24 cellular contexts compared by ENCODE assay signal in the genomic region with DNA sequence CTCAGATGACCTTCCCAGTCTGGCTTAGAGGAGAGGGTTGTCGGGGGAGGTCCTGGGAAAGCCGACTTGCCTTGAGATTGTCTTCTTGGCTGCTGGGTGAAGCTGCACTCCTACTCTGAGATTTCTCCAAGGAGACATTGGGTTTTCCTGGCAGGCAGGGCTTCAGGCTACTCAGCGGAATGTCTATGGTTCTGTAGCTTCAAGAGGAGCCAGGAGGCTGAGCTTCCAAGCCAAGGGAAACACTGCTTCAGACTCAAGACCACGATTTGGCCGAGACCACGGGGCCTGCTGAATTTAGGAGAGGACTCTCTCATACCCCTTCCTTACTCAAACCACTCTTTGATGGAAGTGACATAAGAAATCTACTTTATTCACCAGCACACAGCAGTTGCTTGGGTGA.
A peak's percentile ranks its signal among the peaks of the same experiment; 100 is the strongest.
DNase-seq lines count a peak whose midpoint lies in the region; ATAC-seq and TF ChIP-seq lines count a peak whose summit lies in the region.
"Had no signal": no experiment of that assay in that cellular context is flagged by ENCODE, and none has a peak within 500 bp of the region (broad histone marks: within the 10 kb centered on the region; RNA-seq: fewer than 3 reads in every experiment).

No MANE protein-coding gene starts in this region.

- no peaks in the 10 kb centered on the region for H3K9me2 ChIP-seq in Loucy (replicated peaks; ENCODE audit: low read depth, low read length)

- ATAC-seq in lower lobe of right lung (no peak), GM18505 (IDR thresholded peaks at IDR 0.05; ENCODE audit: unreplicated experiment) (no peak)
- ATAC-seq: activated CD4-positive, CD25-positive, alpha-beta regulatory T cell treated with anti-CD3 and anti-CD28 coated beads, Interleukin-2, amount 50 U/mL, for 24 hours; effector memory CD8-positive, alpha-beta T cell had no signal

- H3F3A ChIP-seq in Loucy (ENCODE audit: low read depth), result no peaks in the 10 kb centered on the region

- H3K27me3 ChIP-seq in Loucy (ENCODE audit: insufficient read depth, low read length, poor library complexity, severe bottlenecking), result no peaks in the 10 kb centered on the region
- no peaks in the 10 kb centered on the region for H3K27me3 ChIP-seq in lower lobe of right lung (ENCODE audit: low read depth)
- no peaks in the 10 kb centered on the region for H3K27me3 ChIP-seq in suprapubic skin
- H3K27me3 ChIP-seq: BLaER1, brain microvascular endothelial cell, SJCRH30 had no signal

- H3K27ac ChIP-seq in lower lobe of right lung, result peak overlapping the region; percentile 41
- peak overlapping the region; percentile 35 for H3K27ac ChIP-seq in suprapubic skin
- H3K27ac ChIP-seq: BLaER1, brain microvascular endothelial cell, SJCRH30, spleen had no signal

- WGBS in suprapubic skin, result 82% methylated on average over 6 of the region's 6 CpGs

- no peaks in the 10 kb centered on the region for H4K20me1 ChIP-seq in Loucy (ENCODE audit: insufficient read depth, low read length, poor library complexity, severe bottlenecking)
- H4K20me1 ChIP-seq: BLaER1 had no signal

- H3K4me1 ChIP-seq in Loucy (ENCODE audit: insufficient read depth, low read length, poor library complexity, severe bottlenecking), result no peaks in the 10 kb centered on the region
- H3K4me1 ChIP-seq in lower lobe of right lung, result no peaks in the 10 kb centered on the region
- peaks cover 14% of the 10 kb centered on the region for H3K4me1 ChIP-seq in suprapubic skin
- H3K4me1 ChIP-seq: Caco-2, SJCRH30, spleen had no signal

- H3K36me3 ChIP-seq in Loucy (ENCODE audit: insufficient read depth, low read length) (no peaks in the 10 kb centered on the region), lower lobe of right lung (no peaks in the 10 kb centered on the region), suprapubic skin (no peaks in the 10 kb centered on the region)
- H3K36me3 ChIP-seq: BLaER1, brain microvascular endothelial cell, HAP-1, SJCRH30, spleen had no signal

- DNase-seq in fibroblast of the aortic adventitia (ENCODE audit: low read depth) (peak; percentile 66), lower lobe of right lung (no peak), suprapubic skin (ENCODE audit: low spot score in 2 of 2) (no peak), RKO (ENCODE audit: low spot score) (no peak), GM13976 (ENCODE audit: low spot score) (no peak)
- DNase-seq in activated naive CD4-positive, alpha-beta T cell treated with anti-CD3 and anti-CD28 coated beads, Interleukin-2, amount 50 U/mL, for 16 hours, result no peak
- DNase-seq: ACHN; activated CD4-positive, alpha-beta memory T cell treated with anti-CD3 and anti-CD28 coated beads, Interleukin-2, amount 10 ng/mL, durations not matched to agents 7 days and 5 days; brain microvascular endothelial cell; Caco-2; DMS79; effector memory CD8-positive, alpha-beta T cell; KG1; kidney; NCI-H146; SJCRH30; spleen; stimulated activated CD4-positive, alpha-beta T cell treated with anti-CD3 and anti-CD28 coated beads, Interleukin-2, amount 100 ng/mL, for 48 hours; T-helper 1 cell had no signal

- no peak overlapping the region for H3K4me3 ChIP-seq in Loucy (ENCODE audit: low read length, poor library complexity, severe bottlenecking)
- no peak overlapping the region for H3K4me3 ChIP-seq in fibroblast of the aortic adventitia (ENCODE audit: low read depth, low read length)
- no peak overlapping the region for H3K4me3 ChIP-seq in lower lobe of right lung
- H3K4me3 ChIP-seq in suprapubic skin, result no peak overlapping the region
- H3K4me3 ChIP-seq: BLaER1, HAP-1, SJCRH30, spleen had no signal

- no peak for TF ChIP-seq EP300 in suprapubic skin (IDR thresholded peaks at IDR 0.05)

- no peak for TF ChIP-seq CTCF in Loucy (conservative IDR thresholded peaks at IDR 0.05; ENCODE audit: low read length)
- no peak for TF ChIP-seq CTCF in fibroblast of the aortic adventitia (IDR thresholded peaks at IDR 0.05; ENCODE audit: insufficient read depth, low read length)
- no peak for TF ChIP-seq CTCF in lower lobe of right lung (IDR thresholded peaks at IDR 0.05)
- TF ChIP-seq CTCF in suprapubic skin (IDR thresholded peaks at IDR 0.05), result no peak
- no peak for TF ChIP-seq CTCF in GM13976 (IDR thresholded peaks at IDR 0.05; ENCODE audit: borderline replicate concordance, control extremely low read depth, extremely low read depth, insufficient read depth, missing control alignments)

- no peak overlapping the region for H3K9ac ChIP-seq in Loucy (ENCODE audit: low read depth, low read length, poor library complexity, severe bottlenecking)
- H3K9ac ChIP-seq: BLaER1 had no signal

- TF ChIP-seq POLR2A in suprapubic skin (IDR thresholded peaks at IDR 0.05) (no peak), GM18505 (IDR thresholded peaks at IDR 0.05; ENCODE audit: borderline replicate concordance, extremely low read depth, insufficient read depth, insufficient read length) (no peak)

- no peak overlapping the region for H3K4me2 ChIP-seq in Loucy (ENCODE audit: low read depth, low read length, poor library complexity, severe bottlenecking)
- H3K4me2 ChIP-seq: BLaER1 had no signal

- intact Hi-C loops in lower lobe of right lung (cut with DNase I), result no loop called here

- 0 out of 2 replicates have a peak overlapping the region, but pooled peaks have one; percentile 27 for H2AFZ ChIP-seq in Loucy (ENCODE audit: low read length)

- H3K9me3 ChIP-seq in Loucy (ENCODE audit: insufficient read depth, low read depth, low read length) (no peaks in the 10 kb centered on the region), lower lobe of right lung (no peaks in the 10 kb centered on the region), suprapubic skin (no peaks in the 10 kb centered on the region)
- H3K9me3 ChIP-seq: BLaER1, Caco-2, HAP-1, SJCRH30, spleen had no signal

- in situ Hi-C loops in GM13976 (cut with MboI; ENCODE audit: low sequenced_read_pairs, unreplicated experiment), result no loop called here

- no peaks in the 10 kb centered on the region for H3K79me2 ChIP-seq in Loucy (ENCODE audit: insufficient read depth, low read length)
